ENCODE assay signal across 10 cellular contexts in the genomic region with DNA sequence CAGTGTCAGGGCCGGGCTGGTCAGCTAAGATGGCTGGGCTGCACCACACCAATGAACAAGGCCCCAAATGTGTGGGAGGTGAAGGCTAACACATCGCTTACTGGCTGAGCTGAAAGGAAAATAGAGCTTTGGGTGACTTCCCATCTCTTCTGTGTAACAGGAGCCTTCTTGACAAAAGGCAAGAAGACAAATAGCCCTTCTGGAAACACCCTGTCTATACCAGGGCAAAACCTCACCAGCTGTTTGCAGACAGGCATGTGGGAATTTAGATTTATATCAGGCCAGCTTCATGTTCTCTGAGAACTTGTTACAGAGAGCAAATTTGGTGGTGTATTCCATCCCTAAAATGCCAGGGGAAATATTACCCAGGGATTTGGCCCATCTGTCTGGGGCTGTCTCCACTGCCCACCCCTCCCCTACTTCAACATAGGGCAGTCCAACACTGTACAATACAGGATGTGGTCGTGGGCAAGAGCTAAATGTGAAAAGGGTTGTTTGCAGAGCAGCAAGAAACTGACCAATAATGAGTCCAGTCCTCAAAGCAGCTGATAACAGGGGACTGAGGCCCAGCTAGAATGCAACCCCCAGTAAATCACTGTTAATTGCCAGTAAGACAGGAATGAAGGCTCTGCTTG. TPM values are rescaled to one million over a fixed set of nuclear protein-coding genes. Genes with fewer than 3 reads are reported as not detected.
DNase-seq lines count a peak whose midpoint lies in the region; ATAC-seq and TF ChIP-seq lines count a peak whose summit lies in the region.
"Had no signal": no experiment of that assay in that cellular context is flagged by ENCODE, and none has a peak within 500 bp of the region (broad histone marks: within the 10 kb centered on the region; RNA-seq: fewer than 3 reads in every experiment).

No MANE protein-coding gene starts in this region.

- H3K4me1 ChIP-seq in testis, result peaks cover 8% of the 10 kb centered on the region

- no peak overlapping the region for H3K4me3 ChIP-seq in testis

- H3K36me3 ChIP-seq in testis (ENCODE audit: low read depth, missing control alignments), result no peaks in the 10 kb centered on the region

- H3K27me3 ChIP-seq in testis, result no peaks in the 10 kb centered on the region

- ATAC-seq in HG02852 (IDR thresholded peaks at IDR 0.05; ENCODE audit: unreplicated experiment) (peak; percentile 61), HG03139 (IDR thresholded peaks at IDR 0.05; ENCODE audit: unreplicated experiment) (no peak)

- no peak overlapping the region for H3K27ac ChIP-seq in testis

- H3K9me3 ChIP-seq in testis, result no peaks in the 10 kb centered on the region

- intact Hi-C loops in testis (cut with DNase I; ENCODE audit: low total_unique reads), result no loop called here

- TF ChIP-seq POLR2A in testis (IDR thresholded peaks at IDR 0.05), result no peak

- 44 to 56% methylated on average over 3 of the region's 3 CpGs for WGBS in testis, 2 donors

- DNase-seq in amniotic epithelial cell (ENCODE audit: low read depth), result peak; percentile 79
- DNase-seq in left kidney (ENCODE audit: low read depth, low spot score), result peak; percentile 96
- DNase-seq in testis, result peak; percentile 27
- no peak for DNase-seq in ureter (ENCODE audit: low spot score)
- no peak for DNase-seq in NCI-H524 treated with DMSO at 0.1 percent for 48 hours (lab: John Stamatoyannopoulos, UW)
- DNase-seq in activated CD4-positive, CD25-positive, alpha-beta regulatory T cell (lab: John Stamatoyannopoulos, UW), result no peak
- DNase-seq: DND-41, NCI-H526 treated with DMSO at 0.1 percent for 48 hours had no signal

- TF ChIP-seq CTCF in testis (IDR thresholded peaks at IDR 0.05), result no peak

RNA-seq across cellular contexts. Expression of gene AFAP1L2, which starts 37.1 kb away (rescaled TPM):
- total RNA-seq in testis (1 to 10 TPM; 4.0 to 6.9 TPM), ureter (17.9 TPM)
- polyA plus RNA-seq in testis (ENCODE audit: insufficient read depth, low read depth, low replicate concordance), result 7.4 TPM

Comparison
In these comparisons a context has a peak if more than half of its experiments do, and no peak if none do; other contexts are left out.
1. DNase-seq: peak in amniotic epithelial cell (single experiment), left kidney (single experiment) and testis (single experiment); none in ureter (single experiment), NCI-H524 treated with DMSO at 0.1 percent for 48 hours (single experiment) and activated CD4-positive, CD25-positive, alpha-beta regulatory T cell (0 of 4).